Comparison of ENCODE assay signal across 17 cellular contexts in the genomic region with DNA sequence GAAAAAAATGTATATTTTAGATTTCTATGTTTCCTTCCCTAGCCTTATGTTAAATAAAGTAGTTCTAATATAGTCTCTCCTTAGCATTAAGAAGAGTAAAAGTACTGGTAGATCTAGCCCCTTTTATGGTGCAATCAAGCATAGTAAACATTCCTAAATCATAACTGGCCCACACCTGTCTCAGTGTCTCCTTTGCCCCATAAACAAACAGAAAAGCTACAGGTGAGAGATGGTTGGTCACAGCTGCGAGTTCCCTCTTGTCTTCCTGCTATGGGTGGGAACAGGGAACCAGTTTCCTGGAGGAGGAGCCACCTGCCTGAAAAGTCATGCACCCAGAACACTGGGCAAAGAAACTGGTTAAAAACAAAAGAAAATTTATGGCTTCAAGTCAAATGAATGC. TPM values are rescaled to one million over a fixed set of nuclear protein-coding genes. Genes with fewer than 3 reads are reported as not detected.
A peak's percentile ranks its signal among the peaks of the same experiment; 100 is the strongest.
DNase-seq lines count a peak whose midpoint lies in the region; ATAC-seq and TF ChIP-seq lines count a peak whose summit lies in the region.
"Had no signal": no experiment of that assay in that cellular context is flagged by ENCODE, and none has a peak within 500 bp of the region (broad histone marks: within the 10 kb centered on the region; RNA-seq: fewer than 3 reads in every experiment).

No MANE protein-coding gene starts in this region.

- H3F3A ChIP-seq in PC-9 (ENCODE audit: insufficient read depth, low read depth): no peaks in the 10 kb centered on the region

- ATAC-seq in left lobe of liver: peak; percentile 40
- ATAC-seq in HG03565 (IDR thresholded peaks at IDR 0.05; ENCODE audit: unreplicated experiment): no peak
- ATAC-seq in GM18873 (IDR thresholded peaks at IDR 0.05; ENCODE audit: low FRiP score, unreplicated experiment): no peak
- ATAC-seq: activated CD8-positive, alpha-beta T cell treated with anti-CD3 and anti-CD28 coated beads, Interleukin-2, amount 10 ng/mL, durations not matched to agents 7 days and 5 days; activated T-helper 17 cell treated with anti-CD3 and anti-CD28 coated beads, Interleukin-2, amount 50 U/mL, for 72 hours had no signal

- CTCF ChIA-PET in PC-9 (lab: Charles Lee): no interaction called here

- intact Hi-C loops in PC-9 (cut with micrococcal nuclease; ENCODE audit: unreplicated experiment): no loop called here

- peak; percentile 61 for DNase-seq in DMS79 (lab: John Stamatoyannopoulos, UW)
- peak; percentile 39 for DNase-seq in NCI-H146 treated with DMSO at 0.1 percent for 48 hours (lab: John Stamatoyannopoulos, UW; ENCODE audit: unreplicated experiment)
- DNase-seq in PC-9: peak; percentile 34 to 84
- no peak for DNase-seq in left lobe of liver (ENCODE audit: low spot score)
- DNase-seq in cerebellar nuclear complex (lab: John Stamatoyannopoulos, UW): no peak
- DNase-seq in NCI-H524 (lab: John Stamatoyannopoulos, UW): no peak
- DNase-seq: activated CD8-positive, alpha-beta T cell treated with anti-CD3 and anti-CD28 coated beads, Interleukin-2, amount 10 ng/mL, durations not matched to agents 7 days and 5 days; amygdala; DND-41; H7; NCI-H1930; SK-N-SH; stimulated activated naive CD4-positive, alpha-beta T cell treated with Interleukin-2 at 50 U/mL for 16 hours had no signal

- peak overlapping the region; percentile 51; the same call in 1 of the 2 replicates for H3K4me2 ChIP-seq in PC-9
- H3K4me2 ChIP-seq: SK-N-SH had no signal

- no peaks in the 10 kb centered on the region for H3K36me3 ChIP-seq in PC-9 (ENCODE audit: low read depth)
- H3K36me3 ChIP-seq: vagina had no signal

- no peaks in the 10 kb centered on the region for H4K20me1 ChIP-seq in PC-9 (ENCODE audit: insufficient read depth)

- BruUV-seq in PC-9 (replicated peaks; lab: Mats Ljungman, UMichigan): no TSS peak

- H3K27me3 ChIP-seq in PC-9 (ENCODE audit: insufficient read depth, low read depth): no peaks in the 10 kb centered on the region
- H3K27me3 ChIP-seq: vagina had no signal

- H2AFZ ChIP-seq in PC-9: no peak overlapping the region

- H3K9me2 ChIP-seq in PC-9 (ENCODE audit: insufficient read depth): no peaks in the 10 kb centered on the region
- H3K9me2 ChIP-seq: SK-N-SH had no signal

- no peak overlapping the region; the same call in 1 of the 2 replicates for H3K4me3 ChIP-seq in PC-9
- H3K4me3 ChIP-seq: vagina had no signal

- H3K79me2 ChIP-seq in PC-9 (ENCODE audit: low read depth): no peaks in the 10 kb centered on the region

- POLR2A ChIA-PET in PC-9 (lab: Charles Lee; ENCODE audit: unreplicated experiment): interaction anchor here (0.7 kb wide), 1 partner anchor 99 kb away, joined by 3 read pairs; no protein-coding TSS in a partner anchor

- no peak for TF ChIP-seq CTCF in PC-9 (conservative IDR thresholded peaks at IDR 0.05)

- no peaks in the 10 kb centered on the region for H3K9me3 ChIP-seq in PC-9 (ENCODE audit: insufficient read depth, low read depth)
- H3K9me3 ChIP-seq: SK-N-SH, vagina had no signal

- peaks cover 24% of the 10 kb centered on the region for H3K4me1 ChIP-seq in PC-9 (replicated peaks; ENCODE audit: insufficient read depth)

- H3K27ac ChIP-seq in PC-9: peak overlapping the region; percentile 34; the same call in 1 of the 2 replicates
- H3K27ac ChIP-seq: vagina had no signal

RNA-seq across cellular contexts. Expression of gene SOWAHB, which starts 16.6 kb away (rescaled TPM):
- total RNA-seq in PC-9 (2021) (6.2 and 7.7 TPM in 2 replicates), left lobe of liver (22.1 TPM)
- total RNA-seq: activated CD8-positive, alpha-beta T cell treated with anti-CD3 and anti-CD28 coated beads, Interleukin-2, amount 10 ng/mL, durations not matched to agents 7 days and 5 days; activated T-helper 17 cell treated with anti-CD3 and anti-CD28 coated beads, Interleukin-2, amount 50 U/mL, for 72 hours had no signal

Comparison
In these comparisons a context has a peak if more than half of its experiments do, and no peak if none do; other contexts are left out.
1. DNase-seq: peak in DMS79 (single experiment), NCI-H146 treated with DMSO at 0.1 percent for 48 hours (single experiment) and PC-9 (2 of 2); none in left lobe of liver (single experiment), cerebellar nuclear complex (0 of 2) and NCI-H524 (0 of 2).